Comparison of ENCODE assay signal across 1 cellular context in the genomic region with DNA sequence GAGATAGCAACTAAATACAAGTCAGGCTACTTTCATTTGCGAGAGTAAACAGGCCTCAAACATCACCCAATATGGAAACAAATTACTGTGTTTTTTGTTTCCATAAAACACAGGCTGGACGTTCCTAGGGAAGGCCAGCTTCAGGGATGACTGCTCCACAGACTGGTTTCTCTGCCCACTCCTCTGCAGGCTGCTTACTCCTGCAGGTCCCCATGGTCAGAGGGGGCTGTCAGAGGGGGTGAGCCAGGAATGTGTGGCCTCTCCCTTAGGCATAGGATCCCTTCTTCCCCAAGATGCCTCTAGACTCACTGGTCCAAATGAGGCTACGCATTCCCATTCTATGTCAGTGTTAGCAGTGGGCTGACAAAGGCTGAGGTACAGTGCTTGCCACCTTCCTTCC.
TF ChIP-seq lines count a peak whose summit lies in the region.

No MANE protein-coding gene starts in this region.

TF ChIP-seq in H1, 55 proteins besides CTCF, POLR2A, EP300 and RAD21 (continued from another document):
- TF ChIP-seq, protein P1, sequence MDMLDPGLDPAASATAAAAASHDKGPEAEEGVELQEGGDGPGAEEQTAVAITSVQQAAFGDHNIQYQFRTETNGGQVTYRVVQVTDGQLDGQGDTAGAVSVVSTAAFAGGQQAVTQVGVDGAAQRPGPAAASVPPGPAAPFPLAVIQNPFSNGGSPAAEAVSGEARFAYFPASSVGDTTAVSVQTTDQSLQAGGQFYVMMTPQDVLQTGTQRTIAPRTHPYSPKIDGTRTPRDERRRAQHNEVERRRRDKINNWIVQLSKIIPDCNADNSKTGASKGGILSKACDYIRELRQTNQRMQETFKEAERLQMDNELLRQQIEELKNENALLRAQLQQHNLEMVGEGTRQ (IDR thresholded peaks at IDR 0.05; ENCODE audit: low read length) = no peak
- TF ChIP-seq KDM4A (IDR thresholded peaks at IDR 0.05; ENCODE audit: low read depth, low read length, severe bottlenecking) (no peak), TAF1 (IDR thresholded peaks at IDR 0.05; ENCODE audit: low read depth, low read length) (no peak)
